ENCODE assay signal across 25 cellular contexts in genomic region chr2:239405071-239405470, GRCh38.
"Had no signal": no experiment of that assay in that cellular context is flagged by ENCODE, and none has a peak within 500 bp of the region (broad histone marks: within the 10 kb centered on the region; RNA-seq: fewer than 3 reads in every experiment).

No MANE protein-coding gene starts in this region.

- DNase-seq: natural killer cell; occipital lobe; psoas muscle; sigmoid colon; small intestine; stimulated activated CD4-positive, alpha-beta T cell treated with anti-CD3 and anti-CD28 coated beads, Interleukin-15, amount 100 ng/mL, for 24 hours; stimulated activated CD4-positive, alpha-beta T cell treated with anti-CD3 and anti-CD28 coated beads, Interleukin-2, amount 100 ng/mL, for 24 hours; stimulated activated CD4-positive, alpha-beta T cell treated with anti-CD3 and anti-CD28 coated beads, Interleukin-2, amount 100 ng/mL, for 48 hours; stimulated activated CD4-positive, alpha-beta T cell treated with anti-CD3 and anti-CD28 coated beads, Interleukin-4, amount 100 ng/mL, for 24 hours; stimulated activated naive B cell treated with anti-CD40 and anti-IgM and Interleukin-4, amounts not matched to agents 10 μg/mL and 1 μg/mL and 100 μg/mL, for 72 hours; stimulated activated naive CD4-positive, alpha-beta T cell treated with Interleukin-2 at 50 U/mL for 16 hours; stomach; thyroid gland; trophoblast cell; upper lobe of left lung had no signal

- H3K4me3 ChIP-seq: neural progenitor cell, pancreas, psoas muscle, right lobe of liver, sigmoid colon, stomach, thoracic aorta, thyroid gland, tibial nerve, upper lobe of left lung, vagina had no signal

- H3K4me3 Mint-ChIP-seq: neural progenitor cell; stimulated activated effector memory CD8-positive, alpha-beta T cell treated with anti-CD3 and anti-CD28 coated beads, Interleukin-12 subunit alpha, Interleukin-12 subunit beta, amount 100 ng/mL, for 72 hours; stimulated activated naive B cell treated with anti-CD40 and anti-IgM and Interleukin-4, amounts not matched to agents 10 μg/mL and 1 μg/mL and 100 μg/mL, for 72 hours; stimulated activated naive CD8-positive, alpha-beta T cell treated with anti-CD3 and anti-CD28 coated beads, Interleukin-15, Interleukin-2, amounts not matched to agents 100 ng/mL and 50 ng/mL, for 24 hours had no signal

- H3K27ac ChIP-seq: neural progenitor cell, pancreas, psoas muscle, right lobe of liver, sigmoid colon, stomach, thoracic aorta, thyroid gland, tibial nerve, upper lobe of left lung, vagina had no signal

- H3K9me3 Mint-ChIP-seq: natural killer cell; stimulated activated effector memory CD8-positive, alpha-beta T cell treated with anti-CD3 and anti-CD28 coated beads, Interleukin-12 subunit alpha, Interleukin-12 subunit beta, amount 100 ng/mL, for 72 hours; stimulated activated naive CD8-positive, alpha-beta T cell treated with anti-CD3 and anti-CD28 coated beads, Interleukin-15, Interleukin-2, amounts not matched to agents 100 ng/mL and 50 ng/mL, for 24 hours had no signal

- H3K36me3 Mint-ChIP-seq: natural killer cell, neural progenitor cell had no signal

- H3K27ac Mint-ChIP-seq: natural killer cell; neural progenitor cell; progenitor cell of endocrine pancreas; stimulated activated effector memory CD8-positive, alpha-beta T cell treated with anti-CD3 and anti-CD28 coated beads, Interleukin-12 subunit alpha, Interleukin-12 subunit beta, amount 100 ng/mL, for 72 hours; stimulated activated naive B cell treated with anti-CD40 and anti-IgM and Interleukin-4, amounts not matched to agents 10 μg/mL and 1 μg/mL and 100 μg/mL, for 72 hours; stimulated activated naive CD8-positive, alpha-beta T cell treated with anti-CD3 and anti-CD28 coated beads, Interleukin-15, Interleukin-2, amounts not matched to agents 100 ng/mL and 50 ng/mL, for 24 hours had no signal

- ATAC-seq: natural killer cell; pancreas; psoas muscle; right cardiac atrium; right lobe of liver; stimulated activated effector memory CD8-positive, alpha-beta T cell treated with anti-CD3 and anti-CD28 coated beads, Interleukin-12 subunit alpha, Interleukin-12 subunit beta, amount 100 ng/mL, for 72 hours; stimulated activated naive B cell treated with anti-CD40 and anti-IgM and Interleukin-4, amounts not matched to agents 10 μg/mL and 1 μg/mL and 100 μg/mL, for 72 hours had no signal
